ENCODE assay signal across 21 cellular contexts in the genomic region with DNA sequence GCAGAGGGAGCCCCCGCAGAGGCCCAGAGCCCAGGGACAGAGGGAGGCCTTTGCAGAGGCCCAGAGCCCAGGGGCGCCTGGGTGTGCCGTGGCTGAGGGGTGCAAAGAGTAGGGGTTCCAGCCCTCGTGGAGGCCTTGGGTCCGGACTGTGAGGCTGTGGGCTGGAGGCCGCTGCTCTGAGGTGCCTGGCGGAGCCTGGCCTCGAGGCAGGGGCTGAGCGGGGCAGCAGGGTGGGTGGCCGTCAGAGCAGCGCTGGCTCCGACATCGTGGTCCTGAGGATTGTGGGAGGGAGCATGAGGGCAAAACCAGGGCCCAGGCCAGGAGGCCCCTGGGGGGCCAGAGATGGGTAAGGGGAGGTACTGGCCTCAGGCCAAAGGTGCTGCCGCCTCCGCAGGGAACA.
"Had no signal": no experiment of that assay in that cellular context is flagged by ENCODE, and none has a peak within 500 bp of the region (broad histone marks: within the 10 kb centered on the region; RNA-seq: fewer than 3 reads in every experiment).

No MANE protein-coding gene starts in this region.

- H3K9ac ChIP-seq: parathyroid adenoma had no signal

- H3K27me3 ChIP-seq: gastrocnemius medialis, neutrophil, right atrium auricular region, sigmoid colon, tibial nerve, upper lobe of right lung had no signal

- H3K4me3 ChIP-seq: gastrocnemius medialis, lung, right atrium auricular region, sigmoid colon, thoracic aorta, tibial nerve, upper lobe of right lung had no signal

- H3K9me3 ChIP-seq: gastrocnemius medialis, neutrophil, right atrium auricular region, sigmoid colon, thoracic aorta, tibial nerve, upper lobe of right lung had no signal

- H2AFZ ChIP-seq: parathyroid adenoma had no signal

- H3K27ac ChIP-seq: gastrocnemius medialis, neutrophil, parathyroid adenoma, right atrium auricular region, thoracic aorta, upper lobe of right lung had no signal

- H3K4me1 ChIP-seq: gastrocnemius medialis, parathyroid adenoma had no signal

- H3K79me2 ChIP-seq: parathyroid adenoma had no signal

- ATAC-seq: effector memory CD8-positive, alpha-beta T cell; gastrocnemius medialis; natural killer cell; stimulated activated effector memory CD8-positive, alpha-beta T cell treated with anti-CD3 and anti-CD28 coated beads, Interleukin-12 subunit alpha, Interleukin-12 subunit beta, amount 100 ng/mL, for 72 hours had no signal

- DNase-seq: cortex of kidney; effector memory CD8-positive, alpha-beta T cell; gastrocnemius medialis; hypothalamus; immature natural killer cell; islet precursor cell; kidney glomerular epithelial cell; left colon; natural killer cell; sigmoid colon; stimulated activated CD4-positive, alpha-beta T cell treated with anti-CD3 and anti-CD28 coated beads, Interleukin-2, amount 100 ng/mL, for 24 hours; stimulated activated CD4-positive, alpha-beta T cell treated with anti-CD3 and anti-CD28 coated beads, Interleukin-4, amount 100 ng/mL, for 24 hours; stimulated activated naive CD4-positive, alpha-beta T cell treated with Interleukin-2 at 50 U/mL for 16 hours; upper lobe of right lung had no signal
